ENCODE assay signal across 1 cellular context in genomic region chr2:240896871-240897692, GRCh38.
TF ChIP-seq lines count a peak whose summit lies in the region.

No MANE protein-coding gene starts in this region.

TF ChIP-seq in GM23338, 12 proteins besides CTCF, POLR2A, EP300 and RAD21 (continued from another document):
- TF ChIP-seq REST (IDR thresholded peaks at IDR 0.05; ENCODE audit: unreplicated experiment) (no peak), STAT1 (IDR thresholded peaks at IDR 0.05; ENCODE audit: unreplicated experiment) (no peak), EZH2 (IDR thresholded peaks at IDR 0.05; ENCODE audit: low read depth, unreplicated experiment) (no peak)
- TF ChIP-seq, protein P1, sequence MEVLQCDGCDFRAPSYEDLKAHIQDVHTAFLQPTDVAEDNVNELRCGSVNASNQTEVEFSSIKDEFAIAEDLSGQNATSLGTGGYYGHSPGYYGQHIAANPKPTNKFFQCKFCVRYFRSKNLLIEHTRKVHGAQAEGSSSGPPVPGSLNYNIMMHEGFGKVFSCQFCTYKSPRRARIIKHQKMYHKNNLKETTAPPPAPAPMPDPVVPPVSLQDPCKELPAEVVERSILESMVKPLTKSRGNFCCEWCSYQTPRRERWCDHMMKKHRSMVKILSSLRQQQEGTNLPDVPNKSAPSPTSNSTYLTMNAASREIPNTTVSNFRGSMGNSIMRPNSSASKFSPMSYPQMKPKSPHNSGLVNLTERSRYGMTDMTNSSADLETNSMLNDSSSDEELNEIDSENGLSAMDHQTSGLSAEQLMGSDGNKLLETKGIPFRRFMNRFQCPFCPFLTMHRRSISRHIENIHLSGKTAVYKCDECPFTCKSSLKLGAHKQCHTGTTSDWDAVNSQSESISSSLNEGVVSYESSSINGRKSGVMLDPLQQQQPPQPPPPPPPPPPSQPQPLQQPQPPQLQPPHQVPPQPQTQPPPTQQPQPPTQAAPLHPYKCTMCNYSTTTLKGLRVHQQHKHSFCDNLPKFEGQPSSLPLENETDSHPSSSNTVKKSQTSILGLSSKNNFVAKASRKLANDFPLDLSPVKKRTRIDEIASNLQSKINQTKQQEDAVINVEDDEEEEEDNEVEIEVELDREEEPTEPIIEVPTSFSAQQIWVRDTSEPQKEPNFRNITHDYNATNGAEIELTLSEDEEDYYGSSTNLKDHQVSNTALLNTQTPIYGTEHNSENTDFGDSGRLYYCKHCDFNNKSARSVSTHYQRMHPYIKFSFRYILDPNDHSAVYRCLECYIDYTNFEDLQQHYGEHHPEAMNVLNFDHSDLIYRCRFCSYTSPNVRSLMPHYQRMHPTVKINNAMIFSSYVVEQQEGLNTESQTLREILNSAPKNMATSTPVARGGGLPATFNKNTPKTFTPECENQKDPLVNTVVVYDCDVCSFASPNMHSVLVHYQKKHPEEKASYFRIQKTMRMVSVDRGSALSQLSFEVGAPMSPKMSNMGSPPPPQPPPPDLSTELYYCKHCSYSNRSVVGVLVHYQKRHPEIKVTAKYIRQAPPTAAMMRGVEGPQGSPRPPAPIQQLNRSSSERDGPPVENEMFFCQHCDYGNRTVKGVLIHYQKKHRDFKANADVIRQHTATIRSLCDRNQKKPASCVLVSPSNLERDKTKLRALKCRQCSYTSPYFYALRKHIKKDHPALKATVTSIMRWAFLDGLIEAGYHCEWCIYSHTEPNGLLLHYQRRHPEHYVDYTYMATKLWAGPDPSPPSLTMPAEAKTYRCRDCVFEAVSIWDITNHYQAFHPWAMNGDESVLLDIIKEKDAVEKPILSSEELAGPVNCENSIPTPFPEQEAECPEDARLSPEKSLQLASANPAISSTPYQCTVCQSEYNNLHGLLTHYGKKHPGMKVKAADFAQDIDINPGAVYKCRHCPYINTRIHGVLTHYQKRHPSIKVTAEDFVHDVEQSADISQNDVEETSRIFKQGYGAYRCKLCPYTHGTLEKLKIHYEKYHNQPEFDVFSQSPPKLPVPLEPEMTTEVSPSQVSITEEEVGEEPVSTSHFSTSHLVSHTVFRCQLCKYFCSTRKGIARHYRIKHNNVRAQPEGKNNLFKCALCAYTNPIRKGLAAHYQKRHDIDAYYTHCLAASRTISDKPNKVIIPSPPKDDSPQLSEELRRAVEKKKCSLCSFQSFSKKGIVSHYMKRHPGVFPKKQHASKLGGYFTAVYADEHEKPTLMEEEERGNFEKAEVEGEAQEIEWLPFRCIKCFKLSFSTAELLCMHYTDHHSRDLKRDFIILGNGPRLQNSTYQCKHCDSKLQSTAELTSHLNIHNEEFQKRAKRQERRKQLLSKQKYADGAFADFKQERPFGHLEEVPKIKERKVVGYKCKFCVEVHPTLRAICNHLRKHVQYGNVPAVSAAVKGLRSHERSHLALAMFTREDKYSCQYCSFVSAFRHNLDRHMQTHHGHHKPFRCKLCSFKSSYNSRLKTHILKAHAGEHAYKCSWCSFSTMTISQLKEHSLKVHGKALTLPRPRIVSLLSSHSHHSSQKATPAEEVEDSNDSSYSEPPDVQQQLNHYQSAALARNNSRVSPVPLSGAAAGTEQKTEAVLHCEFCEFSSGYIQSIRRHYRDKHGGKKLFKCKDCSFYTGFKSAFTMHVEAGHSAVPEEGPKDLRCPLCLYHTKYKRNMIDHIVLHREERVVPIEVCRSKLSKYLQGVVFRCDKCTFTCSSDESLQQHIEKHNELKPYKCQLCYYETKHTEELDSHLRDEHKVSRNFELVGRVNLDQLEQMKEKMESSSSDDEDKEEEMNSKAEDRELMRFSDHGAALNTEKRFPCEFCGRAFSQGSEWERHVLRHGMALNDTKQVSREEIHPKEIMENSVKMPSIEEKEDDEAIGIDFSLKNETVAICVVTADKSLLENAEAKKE (CRISPR knock-in tag; IDR thresholded peaks at IDR 0.05) = no peak
